In genomic region chr6:92459606-92460005, GRCh38 we compare ENCODE assay signal across 19 cellular contexts.
DNase-seq lines count a peak whose midpoint lies in the region; ATAC-seq, FAIRE-seq and TF ChIP-seq lines count a peak whose summit lies in the region.
"Had no signal": no experiment of that assay in that cellular context is flagged by ENCODE, and none has a peak within 500 bp of the region (broad histone marks: within the 10 kb centered on the region; RNA-seq: fewer than 3 reads in every experiment).

No MANE protein-coding gene starts in this region.

- H3K4me1 ChIP-seq in endothelial cell of umbilical vein (ENCODE audit: control insufficient read depth, extremely low read depth, insufficient read depth, low read length), result peaks cover 5% of the 10 kb centered on the region
- H3K4me1 ChIP-seq: BLaER1 had no signal

- no peak for FAIRE-seq in endothelial cell of umbilical vein (lab: Jason Lieb, UNC)
- FAIRE-seq: HTR-8/SVneo had no signal

- intact Hi-C loops in endothelial cell of umbilical vein (cut with micrococcal nuclease), result no loop called here

- dilution Hi-C loops in endothelial cell of umbilical vein (cut with MboI; ENCODE audit: extremely low pct_ligation_motif_present, low sequenced_read_pairs), result no loop called here

- no peaks in the 10 kb centered on the region for H3K27me3 ChIP-seq in endothelial cell of umbilical vein (ENCODE audit: control insufficient read depth in 2 of 2, insufficient read depth in 2 of 2, low read length in 2 of 2)
- H3K27me3 ChIP-seq: BLaER1 had no signal

- peak overlapping the region; percentile 25 for H3K4me2 ChIP-seq in endothelial cell of umbilical vein (ENCODE audit: insufficient read depth, low read length)
- H3K4me2 ChIP-seq: BLaER1 had no signal

- DNase-seq in NCI-H146 (lab: John Stamatoyannopoulos, UW) (peak; percentile 22), NCI-H146 treated with DMSO at 0.1 percent for 48 hours (lab: John Stamatoyannopoulos, UW; ENCODE audit: unreplicated experiment) (no peak), COLO829 (ENCODE audit: low spot score) (peak; percentile 4), NCI-H69 (lab: John Stamatoyannopoulos, UW) (peak; percentile 84), endothelial cell of umbilical vein (ENCODE audit: low read depth, low spot score) (peak; percentile 24), NCI-H2171 (lab: John Stamatoyannopoulos, UW) (no peak), SHP77 treated with DMSO at 0.1 percent for 48 hours (lab: John Stamatoyannopoulos, UW) (no peak)
- DNase-seq: 8988T; CD8-positive, alpha-beta T cell; DMS79 treated with DMSO at 0.1 percent for 48 hours; GF-D8; GOT3; H7; HFFc6; IMR-90 had no signal

- H3K79me2 ChIP-seq in endothelial cell of umbilical vein (ENCODE audit: control insufficient read depth, insufficient read depth, low read length), result no peaks in the 10 kb centered on the region

- no peak overlapping the region for H3K4me3 ChIP-seq in endothelial cell of umbilical vein (replicated peaks in 1 of 3; ENCODE audit: insufficient read depth in 1 of 3, low read depth in 1 of 3, low read length in 3 of 3)
- H3K4me3 ChIP-seq: BLaER1 had no signal

- H3K36me3 ChIP-seq in endothelial cell of umbilical vein (ENCODE audit: control insufficient read depth in 2 of 2, extremely low read depth in 1 of 2, insufficient read depth in 2 of 2, low read length in 2 of 2), result no peaks in the 10 kb centered on the region
- H3K36me3 ChIP-seq: BLaER1 had no signal

- H3K9me1 ChIP-seq in endothelial cell of umbilical vein (replicated peaks; ENCODE audit: control insufficient read depth, extremely low read depth, insufficient read depth, low read length), result no peaks in the 10 kb centered on the region

- CTCF ChIA-PET in endothelial cell of umbilical vein (lab: Charles Lee), result no interaction called here

- ATAC-seq in HG03378 (IDR thresholded peaks at IDR 0.05; ENCODE audit: unreplicated experiment), result no peak
- ATAC-seq: CD8-positive, alpha-beta T cell; HCT116 had no signal

- H3K9me3 ChIP-seq in endothelial cell of umbilical vein (replicated peaks; ENCODE audit: control insufficient read depth, insufficient read depth, low read length), result no peaks in the 10 kb centered on the region
- H3K9me3 ChIP-seq: BLaER1 had no signal

- H4K20me1 ChIP-seq in endothelial cell of umbilical vein (replicated peaks; ENCODE audit: control insufficient read depth, extremely low read depth, insufficient read depth, low read length), result no peaks in the 10 kb centered on the region
- H4K20me1 ChIP-seq: BLaER1 had no signal

- TF ChIP-seq CTCF in endothelial cell of umbilical vein (IDR thresholded peaks at IDR 0.05; ENCODE audit: extremely low read depth in 1 of 2, insufficient read depth in 1 of 2, low read depth in 1 of 2, low read length in 2 of 2), result no peak

- no TSS peak for BruUV-seq in endothelial cell of umbilical vein (replicated peaks; lab: Mats Ljungman, UMichigan)

- no peak overlapping the region for H3K9ac ChIP-seq in endothelial cell of umbilical vein (replicated peaks; ENCODE audit: extremely low read depth, insufficient read depth, low read length)
- H3K9ac ChIP-seq: BLaER1 had no signal

- no peak for TF ChIP-seq POLR2A in endothelial cell of umbilical vein (IDR thresholded peaks at IDR 0.05; ENCODE audit: low read depth, low read length)

- no peak overlapping the region for H3K27ac ChIP-seq in endothelial cell of umbilical vein (ENCODE audit: insufficient read depth, low read depth, low read length)
- H3K27ac ChIP-seq: BLaER1 had no signal

- H2AFZ ChIP-seq in endothelial cell of umbilical vein (ENCODE audit: low read depth, low read length), result no peak overlapping the region

- POLR2A ChIA-PET in endothelial cell of umbilical vein (lab: Charles Lee), result no interaction called here

TF ChIP-seq in endothelial cell of umbilical vein, 7 proteins besides CTCF, POLR2A, EP300 and RAD21:
- TF ChIP-seq MAX (IDR thresholded peaks at IDR 0.05; ENCODE audit: insufficient read depth, insufficient read length) (no peak), JUN (IDR thresholded peaks at IDR 0.05; ENCODE audit: borderline replicate concordance, insufficient read depth, insufficient read length, low read depth) (peak; percentile 43), GATA2 (IDR thresholded peaks at IDR 0.05; ENCODE audit: insufficient read depth, insufficient read length, low read depth, low read length) (no peak), EZH2 (IDR thresholded peaks at IDR 0.05; ENCODE audit: borderline replicate concordance, low read depth, low read length, severe bottlenecking) (no peak), MYC (IDR thresholded peaks at IDR 0.05; ENCODE audit: low read depth, low read length) (no peak), FOS (IDR thresholded peaks at IDR 0.05; ENCODE audit: borderline replicate concordance, insufficient read depth, low read length) (peak; percentile 9)

Comparison
In these comparisons a context has a peak if more than half of its experiments do, and no peak if none do; other contexts are left out.
1. DNase-seq: peak in NCI-H146 (single experiment), COLO829 (single experiment), NCI-H69 (single experiment) and endothelial cell of umbilical vein (single experiment); none in NCI-H146 treated with DMSO at 0.1 percent for 48 hours (single experiment), NCI-H2171 (single experiment) and SHP77 treated with DMSO at 0.1 percent for 48 hours (single experiment).